In the genomic region with DNA sequence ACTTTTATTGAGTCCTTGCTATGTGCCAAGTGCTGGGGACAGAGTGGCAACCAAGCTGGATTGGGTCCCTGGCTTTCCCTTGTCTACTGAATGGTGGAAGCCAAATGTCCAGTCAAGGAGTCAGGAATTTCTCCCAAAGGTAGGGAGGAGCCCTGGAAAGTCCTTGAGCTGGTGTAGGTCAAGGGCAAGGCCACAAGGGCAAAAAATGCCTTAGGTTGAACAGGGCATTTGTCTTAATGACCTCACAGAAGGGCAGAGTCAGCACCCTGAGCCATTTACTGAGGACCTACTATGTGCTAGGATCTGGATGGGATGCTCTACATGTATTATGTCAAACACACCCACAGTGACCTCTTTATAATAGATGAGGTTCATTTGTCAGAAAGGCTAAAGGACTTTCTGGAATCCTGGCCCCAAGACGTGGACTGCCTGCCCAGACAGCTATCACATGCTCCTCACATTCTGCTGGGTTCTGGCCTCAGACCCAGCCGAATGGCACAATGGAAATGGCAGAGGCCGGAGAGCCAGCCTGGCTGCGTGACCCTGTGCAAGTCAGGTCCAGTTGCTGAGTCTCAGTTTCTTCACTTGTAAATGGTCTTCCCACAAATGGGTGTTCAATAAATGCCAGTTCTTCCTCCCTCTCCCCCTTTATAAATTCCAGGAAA, we compare ENCODE assay signal across 21 cellular contexts. TPM values are rescaled to one million over a fixed set of nuclear protein-coding genes. Genes with fewer than 3 reads are reported as not detected.
A peak's percentile ranks its signal among the peaks of the same experiment; 100 is the strongest.
DNase-seq lines count a peak whose midpoint lies in the region; ATAC-seq, FAIRE-seq and TF ChIP-seq lines count a peak whose summit lies in the region.
"Had no signal": no experiment of that assay in that cellular context is flagged by ENCODE, and none has a peak within 500 bp of the region (broad histone marks: within the 10 kb centered on the region; RNA-seq: fewer than 3 reads in every experiment).

No MANE protein-coding gene starts in this region.

- 80% methylated on average over 1 of the region's 4 CpGs for WGBS in right lobe of liver (ENCODE audit: insufficient coverage, low coverage, low lambda C conversion rate, missing lambda C conversion rate)
- WGBS in small intestine, 3 donors, result 87 to 90% (median 89%) methylated on average over 4 of the region's 4 CpGs

- no peak overlapping the region for H3K4me3 ChIP-seq in colonic mucosa
- no peak overlapping the region for H3K4me3 ChIP-seq in right lobe of liver
- H3K4me3 ChIP-seq in small intestine (ENCODE audit: low read depth in 1 of 2, low read length in 2 of 2), result no peak overlapping the region
- no peak overlapping the region for H3K4me3 ChIP-seq in A673 (ENCODE audit: low read depth, low read length, poor library complexity, severe bottlenecking)
- H3K4me3 ChIP-seq in effector memory CD4-positive, alpha-beta T cell (ENCODE audit: insufficient read depth, low read depth, low read length, poor library complexity, severe bottlenecking), result no peak overlapping the region
- H3K4me3 ChIP-seq: GM12878 had no signal

- POLR2A ChIA-PET in A673 (lab: Charles Lee; ENCODE audit: low non-redundant PET), result no interaction called here

- H3K27me3 ChIP-seq in colonic mucosa, result no peaks in the 10 kb centered on the region
- no peaks in the 10 kb centered on the region for H3K27me3 ChIP-seq in right lobe of liver
- H3K27me3 ChIP-seq in small intestine (ENCODE audit: control insufficient read depth in 2 of 2, insufficient read depth in 2 of 2, low read length in 2 of 2), result no peaks in the 10 kb centered on the region
- no peaks in the 10 kb centered on the region for H3K27me3 ChIP-seq in A673 (replicated peaks; ENCODE audit: insufficient read depth, low read depth, low read length, poor library complexity)
- no peaks in the 10 kb centered on the region for H3K27me3 ChIP-seq in effector memory CD4-positive, alpha-beta T cell (replicated peaks; ENCODE audit: control insufficient read depth, insufficient read depth, low read length, poor library complexity, severe bottlenecking)
- H3K27me3 ChIP-seq: BE2C had no signal

- no peaks in the 10 kb centered on the region for H3K9me3 ChIP-seq in colonic mucosa
- no peaks in the 10 kb centered on the region for H3K9me3 ChIP-seq in right lobe of liver
- no peaks in the 10 kb centered on the region for H3K9me3 ChIP-seq in small intestine (ENCODE audit: control insufficient read depth, low read depth)
- H3K9me3 ChIP-seq in A673 (ENCODE audit: low read depth, low read length, poor library complexity, severe bottlenecking), result no peaks in the 10 kb centered on the region
- no peaks in the 10 kb centered on the region for H3K9me3 ChIP-seq in effector memory CD4-positive, alpha-beta T cell (ENCODE audit: control insufficient read depth, low read length)
- H3K9me3 ChIP-seq: BE2C had no signal

- no peak for FAIRE-seq in small intestine (lab: Jason Lieb, UNC)
- FAIRE-seq: G401.6, GM12878, H1 had no signal

- ATAC-seq in activated CD4-positive, CD25-positive, alpha-beta regulatory T cell treated with anti-CD3 and anti-CD28 coated beads, Interleukin-2, amount 50 U/mL, for 24 hours, result no peak
- ATAC-seq in right lobe of liver (peak in 1 of 4 donors; percentile 7), GM18519 (IDR thresholded peaks at IDR 0.05; ENCODE audit: low FRiP score, unreplicated experiment) (no peak)
- ATAC-seq: GM12878, PC-3 had no signal

- peak; percentile 11 for DNase-seq in activated CD4-positive, CD25-positive, alpha-beta regulatory T cell treated with anti-CD3 and anti-CD28 coated beads, Interleukin-2, amount 50 U/mL, for 72 hours
- DNase-seq in colonic mucosa (no peak), right lobe of liver (no peak), small intestine (no peak), A673 (ENCODE audit: low spot score) (no peak)
- DNase-seq in effector memory CD4-positive, alpha-beta T cell, result no peak
- DNase-seq: BE2C; CD8-positive, alpha-beta memory T cell; DMS79 treated with DMSO at 0.1 percent for 48 hours; KG1; NCI-H1436 treated with DMSO at 0.1 percent for 48 hours; NCI-H2029 treated with DMSO at 0.1 percent for 48 hours; NCI-H748 treated with DMSO at 0.1 percent for 48 hours had no signal

- H3K9ac ChIP-seq in colonic mucosa (ENCODE audit: low read depth in 2 of 2, low read length in 2 of 2), result no peak overlapping the region

- TF ChIP-seq POLR2A in right lobe of liver (IDR thresholded peaks at IDR 0.05), result no peak

- H3K27ac ChIP-seq in colonic mucosa (peak overlapping the region; percentile 53), right lobe of liver (peak overlapping the region in 2 of 3 donors; percentile 49 to 62), small intestine (ENCODE audit: low read depth in 1 of 2, low read length in 1 of 2) (peak overlapping the region; percentile 71 to 86), A673 (ENCODE audit: low read depth, low read length, poor library complexity, severe bottlenecking) (no peak overlapping the region)
- H3K27ac ChIP-seq in effector memory CD4-positive, alpha-beta T cell (ENCODE audit: insufficient read depth, low read length, poor library complexity, severe bottlenecking), result no peak overlapping the region
- H3K27ac ChIP-seq: 22Rv1 had no signal

- CTCF ChIA-PET in A673 (lab: Charles Lee), result no interaction called here

- TF ChIP-seq CTCF in colonic mucosa (IDR thresholded peaks at IDR 0.05), result no peak
- no peak for TF ChIP-seq CTCF in right lobe of liver (IDR thresholded peaks at IDR 0.05)
- no peak for TF ChIP-seq CTCF in A673 (conservative IDR thresholded peaks at IDR 0.05; ENCODE audit: low read depth, low read length)

- H3K4me1 ChIP-seq in colonic mucosa (peaks cover 8% of the 10 kb centered on the region), right lobe of liver (peaks cover 0 to 69% (median 31%) of the 10 kb centered on the region in 4 donors), small intestine (ENCODE audit: control insufficient read depth in 2 of 2, insufficient read depth in 1 of 2, low read depth in 1 of 2, low read length in 1 of 2) (peaks cover 0 to 12% of the 10 kb centered on the region in 2 donors), A673 (ENCODE audit: insufficient read depth, low read length, poor library complexity, severe bottlenecking) (peaks cover 24% of the 10 kb centered on the region)
- H3K4me1 ChIP-seq in effector memory CD4-positive, alpha-beta T cell (ENCODE audit: control insufficient read depth, insufficient read depth, low read length, poor library complexity, severe bottlenecking), result no peaks in the 10 kb centered on the region
- H3K4me1 ChIP-seq: BE2C had no signal

- H3K36me3 ChIP-seq in colonic mucosa (no peaks in the 10 kb centered on the region), right lobe of liver (peaks cover 0 to 9% (median 0%) of the 10 kb centered on the region in 4 donors), small intestine (ENCODE audit: control insufficient read depth in 2 of 2, insufficient read depth in 2 of 2, low read length in 2 of 2) (no peaks in the 10 kb centered on the region), A673 (ENCODE audit: insufficient read depth, low read length, poor library complexity, severe bottlenecking) (no peaks in the 10 kb centered on the region)
- no peaks in the 10 kb centered on the region for H3K36me3 ChIP-seq in effector memory CD4-positive, alpha-beta T cell (ENCODE audit: control insufficient read depth, insufficient read depth, low read length)
- H3K36me3 ChIP-seq: BE2C had no signal

- no TSS peak for BruUV-seq in A673 (replicated peaks; lab: Mats Ljungman, UMichigan)

- intact Hi-C loops in colonic mucosa (cut with DNase I), result loop anchor here (10.0 kb wide), 1 partner anchor 49 kb away; no protein-coding TSS in a partner anchor
- intact Hi-C loops in right lobe of liver (cut with DNase I), result no loop called here
- intact Hi-C loops in A673 (cut with micrococcal nuclease; ENCODE audit: unreplicated experiment), result no loop called here

RNA-seq across cellular contexts. Expression of gene MOGAT2, which starts 17.7 kb away (rescaled TPM):
- total RNA-seq in colonic mucosa, result 100 to 1,000 TPM; 168 to 211 TPM
- 100 to 1,000 TPM in 3 of 6 experiments, 10 to 100 TPM in 3; 24.3 to 164 (median 100) TPM for total RNA-seq in right lobe of liver
- polyA plus RNA-seq in small intestine, result 100 to 1,000 TPM; 112 to 243 (median 135) TPM
- not detected in 2 replicates for total RNA-seq in A673 (2021)
- total RNA-seq: CD8-positive, alpha-beta memory T cell; H1; NCI-H460; PC-3 had no signal
- polyA plus RNA-seq: CD8-positive, alpha-beta memory T cell; H1 had no signal

RNA-seq across cellular contexts. Expression of gene DGAT2, which starts 33.3 kb away (rescaled TPM):
- total RNA-seq in colonic mucosa (1 to 10 TPM; 3.0 to 5.9 TPM), right lobe of liver (100 to 1,000 TPM in 5 of 6 experiments, 10 to 100 TPM in 1; 33.1 to 166 (median 124) TPM), A673 (2021) (3.7 and 4.1 TPM in 2 replicates)
- polyA plus RNA-seq in small intestine, result 10 to 100 TPM in 2 of 3 donors, 1 to 10 TPM in 1; 5.8 to 22.3 (median 10.5) TPM
- polyA plus RNA-seq: CD8-positive, alpha-beta memory T cell had no signal

Comparison
In these comparisons a context has a peak if more than half of its experiments do, and no peak if none do; other contexts are left out.
1. H3K27ac ChIP-seq: peak in colonic mucosa (single experiment), right lobe of liver (2 of 3) and small intestine (2 of 2); none in A673 (single experiment) and effector memory CD4-positive, alpha-beta T cell (single experiment).
2. RNA of gene MOGAT2, which starts 17.7 kb away (total RNA-seq): 168 to 211 TPM in colonic mucosa and 24.3 to 164 TPM in right lobe of liver; not detected in A673; every median in the first group is over 10 times any median in the second.